ENCODE assay signal across 13 cellular contexts in genomic region chrX:40088803-40089540, GRCh38. TPM values are rescaled to one million over a fixed set of nuclear protein-coding genes. Genes with fewer than 3 reads are reported as not detected.
A peak's percentile ranks its signal among the peaks of the same experiment; 100 is the strongest.
DNase-seq lines count a peak whose midpoint lies in the region; ATAC-seq and TF ChIP-seq lines count a peak whose summit lies in the region.
"Had no signal": no experiment of that assay in that cellular context is flagged by ENCODE, and none has a peak within 500 bp of the region (broad histone marks: within the 10 kb centered on the region; RNA-seq: fewer than 3 reads in every experiment).

No MANE protein-coding gene starts in this region.

- H2BK120ac ChIP-seq in mesendoderm (ENCODE audit: low read depth, low read length) = no peak overlapping the region

- H3K4me2 ChIP-seq in mesendoderm (ENCODE audit: low read length) = no peak overlapping the region

- H3K79me2 ChIP-seq in mesendoderm (ENCODE audit: control insufficient read depth, insufficient read depth, low read length) = peaks cover 62% of the 10 kb centered on the region

- H4K5ac ChIP-seq in mesendoderm (ENCODE audit: low read length) = no peak overlapping the region

- no peak overlapping the region for H2BK5ac ChIP-seq in mesendoderm (ENCODE audit: low read length)

- intact Hi-C loops in ascending aorta (cut with DNase I) = loop anchor here (5.0 kb wide), 2 partner anchors 178 to 272 kb away; no protein-coding TSS in a partner anchor
- intact Hi-C loops in uterus (cut with DNase I; ENCODE audit: low total_unique reads) = no loop called here

- H3K36me3 ChIP-seq in ascending aorta = no peaks in the 10 kb centered on the region
- no peaks in the 10 kb centered on the region for H3K36me3 ChIP-seq in mesendoderm (ENCODE audit: control insufficient read depth, insufficient read depth, low read length)
- no peaks in the 10 kb centered on the region for H3K36me3 ChIP-seq in uterus

- WGBS in mesendoderm (ENCODE audit: extremely low coverage, insufficient coverage, low lambda C conversion rate) = no CpG with 5 or more reads among the region's 9 CpGs

- no peak overlapping the region for H2AK5ac ChIP-seq in mesendoderm (ENCODE audit: low read length)

- H3K4me1 Mint-ChIP-seq in stimulated activated naive CD8-positive, alpha-beta T cell treated with anti-CD3 and anti-CD28 coated beads, Interleukin-15, Interleukin-2, amounts not matched to agents 100 ng/mL and 50 ng/mL, for 24 hours (ENCODE audit: low read depth) = peaks cover 81% of the 10 kb centered on the region

- no peak overlapping the region for H3K23ac ChIP-seq in mesendoderm (ENCODE audit: low read length)

- no peak for ATAC-seq in stimulated activated naive CD8-positive, alpha-beta T cell treated with anti-CD3 and anti-CD28 coated beads, Interleukin-15, Interleukin-2, amounts not matched to agents 100 U/mL and 50 U/mL, for 24 hours
- ATAC-seq in activated CD4-positive, CD25-positive, alpha-beta regulatory T cell treated with anti-CD3 and anti-CD28 coated beads, Interleukin-2, amount 50 U/mL, for 24 hours = no peak

- H3K9ac ChIP-seq in mesendoderm (ENCODE audit: low read length) = peak overlapping the region; percentile 71

- no peak for TF ChIP-seq POLR2A in uterus (IDR thresholded peaks at IDR 0.05)

- H3K4me3 Mint-ChIP-seq in stimulated activated naive CD8-positive, alpha-beta T cell treated with anti-CD3 and anti-CD28 coated beads, Interleukin-15, Interleukin-2, amounts not matched to agents 100 ng/mL and 50 ng/mL, for 24 hours = peak overlapping the region; percentile 20

- H3K27ac ChIP-seq in ascending aorta (peak overlapping the region; percentile 52 to 72), mesendoderm (ENCODE audit: low read depth, low read length) (no peak overlapping the region), uterus (peak overlapping the region; percentile 8 to 81)

- H3K18ac ChIP-seq in mesendoderm (ENCODE audit: low read length) = no peak overlapping the region

- H3K9me3 Mint-ChIP-seq in stimulated activated naive CD8-positive, alpha-beta T cell treated with anti-CD3 and anti-CD28 coated beads, Interleukin-15, Interleukin-2, amounts not matched to agents 100 ng/mL and 50 ng/mL, for 24 hours = no peaks in the 10 kb centered on the region

- H3K79me1 ChIP-seq in mesendoderm (ENCODE audit: low read length) = no peaks in the 10 kb centered on the region

- no peak overlapping the region for H3K4ac ChIP-seq in mesendoderm (ENCODE audit: low read depth, low read length)

- H2BK15ac ChIP-seq in mesendoderm (replicated peaks; ENCODE audit: low read depth) = no peak overlapping the region

- DNase-seq in stimulated activated naive CD8-positive, alpha-beta T cell treated with anti-CD3 and anti-CD28 coated beads, Interleukin-15, Interleukin-2, amounts not matched to agents 100 U/mL and 50 U/mL, for 24 hours = no peak
- DNase-seq in ascending aorta (ENCODE audit: low spot score in 2 of 2) (no peak), mesendoderm (no peak), uterus (no peak), HuH-7 (ENCODE audit: low spot score) (no peak), NCI-H1436 (lab: John Stamatoyannopoulos, UW) (no peak)
- DNase-seq: aorta; effector CD4-positive, alpha-beta T cell; NCI-H1694 treated with DMSO at 0.1 percent for 48 hours; SIG-M5; stimulated activated CD8-positive, alpha-beta memory T cell treated with anti-CD3 and anti-CD28 coated beads, Interleukin-4, amount 100 ng/mL, for 48 hours had no signal

- no peak overlapping the region for H3K4me3 ChIP-seq in ascending aorta
- no peak overlapping the region for H3K4me3 ChIP-seq in mesendoderm (ENCODE audit: low read length)
- no peak overlapping the region for H3K4me3 ChIP-seq in uterus

- TF ChIP-seq CTCF in ascending aorta (IDR thresholded peaks at IDR 0.05) (no peak), uterus (IDR thresholded peaks at IDR 0.05) (no peak)

- H3K56ac ChIP-seq in mesendoderm (ENCODE audit: low read length) = peak overlapping the region; percentile 60

- H3K27me3 ChIP-seq in ascending aorta = no peaks in the 10 kb centered on the region
- no peaks in the 10 kb centered on the region for H3K27me3 ChIP-seq in mesendoderm (ENCODE audit: insufficient read depth, low read length, poor library complexity)
- no peaks in the 10 kb centered on the region for H3K27me3 ChIP-seq in uterus

- no peaks in the 10 kb centered on the region for H3K27me3 Mint-ChIP-seq in stimulated activated naive CD8-positive, alpha-beta T cell treated with anti-CD3 and anti-CD28 coated beads, Interleukin-15, Interleukin-2, amounts not matched to agents 100 ng/mL and 50 ng/mL, for 24 hours

- H3K27ac Mint-ChIP-seq in stimulated activated naive CD8-positive, alpha-beta T cell treated with anti-CD3 and anti-CD28 coated beads, Interleukin-15, Interleukin-2, amounts not matched to agents 100 ng/mL and 50 ng/mL, for 24 hours = no peak overlapping the region

- no peak overlapping the region for H4K8ac ChIP-seq in mesendoderm (ENCODE audit: low read depth, low read length)

- H3K36me3 Mint-ChIP-seq in stimulated activated naive CD8-positive, alpha-beta T cell treated with anti-CD3 and anti-CD28 coated beads, Interleukin-15, Interleukin-2, amounts not matched to agents 100 ng/mL and 50 ng/mL, for 24 hours (ENCODE audit: low read depth) = peaks cover 4% of the 10 kb centered on the region

- H3K4me1 ChIP-seq in ascending aorta = peaks cover 0 to 12% of the 10 kb centered on the region in 2 donors
- peaks cover 9% of the 10 kb centered on the region for H3K4me1 ChIP-seq in mesendoderm (ENCODE audit: control insufficient read depth, low read depth, low read length)
- no peaks in the 10 kb centered on the region for H3K4me1 ChIP-seq in uterus

- H3K9me3 ChIP-seq in ascending aorta = no peaks in the 10 kb centered on the region
- no peaks in the 10 kb centered on the region for H3K9me3 ChIP-seq in uterus

RNA-seq across cellular contexts. Expression of gene BCOR, which starts 8.8 kb away (rescaled TPM):
- 26.7 TPM for total RNA-seq in ascending aorta
- polyA plus RNA-seq in mesendoderm (2013, experiment 1 of 2) = 14.6 TPM
- polyA plus RNA-seq in mesendoderm (2013, experiment 2 of 2) = 14.9 TPM
- 10 to 100 TPM in 3 of 4 donors, 1 to 10 TPM in 1; 10.0 to 42.4 (median 26.4) TPM for total RNA-seq in uterus
